Comparison of ENCODE assay signal across 8 cellular contexts in genomic region chr20:50794846-50795634, GRCh38. TPM values are rescaled to one million over a fixed set of nuclear protein-coding genes. Genes with fewer than 3 reads are reported as not detected.
DNase-seq lines count a peak whose midpoint lies in the region; ATAC-seq and TF ChIP-seq lines count a peak whose summit lies in the region.

Gene BCAS4, plus strand, starts transcription at chr20:50795061. Its CDS starts 23 bp downstream, at chr20:50795084.

- H3K9me3 ChIP-seq in cardiac muscle cell (ENCODE audit: low read depth) (no peaks in the 10 kb centered on the region), upper lobe of left lung (no peaks in the 10 kb centered on the region)

- H3K27ac ChIP-seq in cardiac muscle cell (peak within 1 kb of the TSS; percentile 4), upper lobe of left lung (peak within 1 kb of the TSS; percentile 33 to 76 (median 61))

- ATAC-seq in GM21619 (IDR thresholded peaks at IDR 0.05; ENCODE audit: unreplicated experiment): peak; percentile 61
- ATAC-seq in upper lobe of left lung (ENCODE audit: low FRiP score in 2 of 2): peak; percentile 88 to 93

- peak in 1 of 4 donors; percentile 16 for TF ChIP-seq POLR2A in upper lobe of left lung (IDR thresholded peaks at IDR 0.05)

- no peaks in the 10 kb centered on the region for H3K36me3 ChIP-seq in cardiac muscle cell
- no peaks in the 10 kb centered on the region for H3K36me3 ChIP-seq in upper lobe of left lung

- H3K4me1 Mint-ChIP-seq in activated naive CD8-positive, alpha-beta T cell (ENCODE audit: low read depth): peaks cover 29% of the 10 kb centered on the region

- TF ChIP-seq CTCF in cardiac muscle cell (IDR thresholded peaks at IDR 0.05; ENCODE audit: low read depth, low read length): peak; percentile 65
- TF ChIP-seq CTCF in upper lobe of left lung (IDR thresholded peaks at IDR 0.05): peak; percentile 97 to 99 (median 99)

- H3K27me3 ChIP-seq in cardiac muscle cell (no peaks in the 10 kb centered on the region), upper lobe of left lung (peaks cover 0 to 4% (median 0%) of the 10 kb centered on the region in 4 donors)

- DNase-seq in EL (peak; percentile 87), SKM-1 (lab: John Stamatoyannopoulos, UW; ENCODE audit: unreplicated experiment) (peak; percentile 62), cardiac muscle cell (ENCODE audit: low read depth in 1 of 2, low spot score in 1 of 2) (peak; percentile 85 to 89), posterior vena cava (ENCODE audit: low spot score) (peak; percentile 88), upper lobe of left lung (peak; percentile 84 to 97)
- peak; percentile 55 for DNase-seq in Jurkat, Clone E6-1 (ENCODE audit: low read depth, low spot score)

- H3K4me3 Mint-ChIP-seq in activated naive CD8-positive, alpha-beta T cell: peak within 1 kb of the TSS; percentile 92

- WGBS in upper lobe of left lung, 2 donors: 0 to 4% methylated on average over 6 to 25 of the region's 92 CpGs

- no peak for TF ChIP-seq EP300 in upper lobe of left lung (IDR thresholded peaks at IDR 0.05)

- intact Hi-C loops in posterior vena cava (cut with DNase I): loop anchor here in 1 of 2 donors (5.0 kb wide), 1 partner anchor 127 kb away; no protein-coding TSS in a partner anchor

- peak within 1 kb of the TSS; percentile 60 for H3K4me3 ChIP-seq in Jurkat, Clone E6-1 (ENCODE audit: low read length)
- H3K4me3 ChIP-seq in cardiac muscle cell: peak within 1 kb of the TSS; percentile 81
- peak within 1 kb of the TSS; percentile 55 to 95 (median 86) for H3K4me3 ChIP-seq in upper lobe of left lung

- H3K9me3 Mint-ChIP-seq in activated naive CD8-positive, alpha-beta T cell (ENCODE audit: low read depth): no peaks in the 10 kb centered on the region

- H3K27ac Mint-ChIP-seq in activated naive CD8-positive, alpha-beta T cell: peak within 1 kb of the TSS; percentile 80

- H3K36me3 Mint-ChIP-seq in activated naive CD8-positive, alpha-beta T cell: no peaks in the 10 kb centered on the region

- H3K4me1 ChIP-seq in cardiac muscle cell (ENCODE audit: low read depth) (peaks cover 8% of the 10 kb centered on the region), upper lobe of left lung (peaks cover 19 to 32% (median 26%) of the 10 kb centered on the region in 4 donors)

- no peaks in the 10 kb centered on the region for H3K27me3 Mint-ChIP-seq in activated naive CD8-positive, alpha-beta T cell

RNA-seq across cellular contexts. Expression of gene BCAS4, which starts in this region (rescaled TPM):
- polyA plus RNA-seq in Jurkat, Clone E6-1 (2012; ENCODE audit: insufficient read depth, insufficient read length): 19.5 TPM
- 16.1 and 23.6 TPM in 2 replicates for total RNA-seq in cardiac muscle cell
- polyA plus RNA-seq in cardiac muscle cell: 26.1 and 31.8 TPM in 2 replicates
- 1 to 10 TPM; 2.1 to 2.7 TPM for total RNA-seq in posterior vena cava
- total RNA-seq in upper lobe of left lung: 10 to 100 TPM in 1 of 6 donors, 1 to 10 TPM in 5; 2.3 to 12.3 (median 5.2) TPM

Comparison
In these comparisons a context has a peak if more than half of its experiments do, and no peak if none do; other contexts are left out.
1. Peak in every context shown above with its lines: DNase-seq, ATAC-seq, H3K4me3 ChIP-seq and H3K27ac ChIP-seq.